28 cellular contexts compared by ENCODE assay signal in genomic region chr21:14075346-14076142, GRCh38.
DNase-seq lines count a peak whose midpoint lies in the region; ATAC-seq, FAIRE-seq and TF ChIP-seq lines count a peak whose summit lies in the region.
"Had no signal": no experiment of that assay in that cellular context is flagged by ENCODE, and none has a peak within 500 bp of the region (broad histone marks: within the 10 kb centered on the region; RNA-seq: fewer than 3 reads in every experiment).

No MANE protein-coding gene starts in this region.

- H3K9me1 ChIP-seq in endothelial cell of umbilical vein (replicated peaks; ENCODE audit: control insufficient read depth, extremely low read depth, insufficient read depth, low read length), result no peaks in the 10 kb centered on the region

- CTCF ChIA-PET in activated CD8-positive, alpha-beta memory T cell treated with anti-CD3 and anti-CD28 coated beads, Interleukin-2, amount 10 ng/mL, durations not matched to agents 7 days and 5 days (lab: Charles Lee), result no interaction called here
- CTCF ChIA-PET in endothelial cell of umbilical vein (lab: Charles Lee), result no interaction called here

- H4K20me1 ChIP-seq in astrocyte (ENCODE audit: insufficient read depth, low read length) (no peaks in the 10 kb centered on the region), endothelial cell of umbilical vein (replicated peaks; ENCODE audit: control insufficient read depth, extremely low read depth, insufficient read depth, low read length) (no peaks in the 10 kb centered on the region)

- no peaks in the 10 kb centered on the region for H3K79me2 ChIP-seq in astrocyte (ENCODE audit: insufficient read depth, low read length)
- H3K79me2 ChIP-seq in endothelial cell of umbilical vein (ENCODE audit: control insufficient read depth, insufficient read depth, low read length), result no peaks in the 10 kb centered on the region

- H3K36me3 ChIP-seq in astrocyte (ENCODE audit: insufficient read depth, low read length), result no peaks in the 10 kb centered on the region
- no peaks in the 10 kb centered on the region for H3K36me3 ChIP-seq in endothelial cell of umbilical vein (ENCODE audit: control insufficient read depth in 2 of 2, extremely low read depth in 1 of 2, insufficient read depth in 2 of 2, low read length in 2 of 2)
- H3K36me3 ChIP-seq in sigmoid colon, result peaks cover 0 to 6% (median 3%) of the 10 kb centered on the region in 4 donors
- peaks cover 0 to 11% (median 0%) of the 10 kb centered on the region in 4 donors for H3K36me3 ChIP-seq in stomach

- H3K4me1 Mint-ChIP-seq in activated CD8-positive, alpha-beta memory T cell treated with anti-CD3 and anti-CD28 coated beads, Interleukin-2, amount 10 ng/mL, durations not matched to agents 7 days and 5 days, result peaks cover 5% of the 10 kb centered on the region
- peaks cover 7% of the 10 kb centered on the region for H3K4me1 Mint-ChIP-seq in astrocyte (ENCODE audit: low read depth, unreplicated experiment)
- H3K4me1 Mint-ChIP-seq: B cell had no signal

- no peak for TF ChIP-seq EP300 in sigmoid colon (IDR thresholded peaks at IDR 0.05)
- TF ChIP-seq EP300 in stomach (IDR thresholded peaks at IDR 0.05), result no peak

- H3K27me3 ChIP-seq in astrocyte (ENCODE audit: insufficient read depth, low read length) (no peaks in the 10 kb centered on the region), endothelial cell of umbilical vein (ENCODE audit: control insufficient read depth in 2 of 2, insufficient read depth in 2 of 2, low read length in 2 of 2) (no peaks in the 10 kb centered on the region), sigmoid colon (no peaks in the 10 kb centered on the region), stomach (no peaks in the 10 kb centered on the region)

- H3K4me3 Mint-ChIP-seq in activated CD8-positive, alpha-beta memory T cell treated with anti-CD3 and anti-CD28 coated beads, Interleukin-2, amount 10 ng/mL, durations not matched to agents 7 days and 5 days, result no peak overlapping the region
- no peak overlapping the region for H3K4me3 Mint-ChIP-seq in astrocyte (ENCODE audit: unreplicated experiment)
- H3K4me3 Mint-ChIP-seq: B cell; CD8-positive, alpha-beta T cell had no signal

- H3K4me1 ChIP-seq in astrocyte (ENCODE audit: insufficient read depth, low read length) (no peaks in the 10 kb centered on the region), endothelial cell of umbilical vein (ENCODE audit: control insufficient read depth, extremely low read depth, insufficient read depth, low read length) (no peaks in the 10 kb centered on the region), sigmoid colon (no peaks in the 10 kb centered on the region), stomach (no peaks in the 10 kb centered on the region)
- H3K4me1 ChIP-seq: Caco-2 had no signal

- POLR2A ChIA-PET in endothelial cell of umbilical vein (lab: Charles Lee), result no interaction called here

- BruUV-seq in endothelial cell of umbilical vein (replicated peaks; lab: Mats Ljungman, UMichigan), result no TSS peak

- dilution Hi-C loops in endothelial cell of umbilical vein (cut with MboI; ENCODE audit: extremely low pct_ligation_motif_present, low sequenced_read_pairs), result no loop called here

- no peak overlapping the region for H2AFZ ChIP-seq in astrocyte (ENCODE audit: low read depth, low read length)
- H2AFZ ChIP-seq in endothelial cell of umbilical vein (ENCODE audit: low read depth, low read length), result no peak overlapping the region

- H3K9ac ChIP-seq in astrocyte (ENCODE audit: low read length), result no peak overlapping the region
- no peak overlapping the region for H3K9ac ChIP-seq in endothelial cell of umbilical vein (replicated peaks; ENCODE audit: extremely low read depth, insufficient read depth, low read length)
- H3K9ac ChIP-seq: KMS-11 had no signal

- TF ChIP-seq POLR2A in endothelial cell of umbilical vein (IDR thresholded peaks at IDR 0.05; ENCODE audit: low read depth, low read length) (no peak), sigmoid colon (IDR thresholded peaks at IDR 0.05) (no peak), stomach (IDR thresholded peaks at IDR 0.05) (no peak)

- H3K27me3 Mint-ChIP-seq in activated CD8-positive, alpha-beta memory T cell treated with anti-CD3 and anti-CD28 coated beads, Interleukin-2, amount 10 ng/mL, durations not matched to agents 7 days and 5 days, result no peaks in the 10 kb centered on the region
- peaks cover 3% of the 10 kb centered on the region for H3K27me3 Mint-ChIP-seq in astrocyte (ENCODE audit: low read depth, unreplicated experiment)
- H3K27me3 Mint-ChIP-seq: B cell had no signal

- intact Hi-C loops in endothelial cell of umbilical vein (cut with micrococcal nuclease), result no loop called here
- intact Hi-C loops in sigmoid colon (cut with DNase I), result no loop called here
- intact Hi-C loops in stomach (cut with DNase I; ENCODE audit: low total_unique reads), result no loop called here

- no peak overlapping the region for H3K27ac ChIP-seq in astrocyte (ENCODE audit: low read depth, low read length)
- H3K27ac ChIP-seq in endothelial cell of umbilical vein (ENCODE audit: insufficient read depth, low read depth, low read length), result no peak overlapping the region
- no peak overlapping the region for H3K27ac ChIP-seq in sigmoid colon
- H3K27ac ChIP-seq in stomach, result no peak overlapping the region
- H3K27ac ChIP-seq: 22Rv1, C4-2B, KMS-11, RWPE1 had no signal

- H3K27ac Mint-ChIP-seq in activated CD8-positive, alpha-beta memory T cell treated with anti-CD3 and anti-CD28 coated beads, Interleukin-2, amount 10 ng/mL, durations not matched to agents 7 days and 5 days, result no peak overlapping the region
- no peak overlapping the region for H3K27ac Mint-ChIP-seq in astrocyte (ENCODE audit: unreplicated experiment)
- H3K27ac Mint-ChIP-seq: B cell; CD8-positive, alpha-beta T cell had no signal

- H3K9me3 ChIP-seq in astrocyte (ENCODE audit: insufficient read depth, low read depth, low read length) (no peaks in the 10 kb centered on the region), endothelial cell of umbilical vein (replicated peaks; ENCODE audit: control insufficient read depth, insufficient read depth, low read length) (peaks cover 3% of the 10 kb centered on the region), sigmoid colon (no peaks in the 10 kb centered on the region), stomach (peaks cover 0 to 89% (median 19%) of the 10 kb centered on the region in 4 donors)
- H3K9me3 ChIP-seq: Caco-2 had no signal

- H3K36me3 Mint-ChIP-seq in activated CD8-positive, alpha-beta memory T cell treated with anti-CD3 and anti-CD28 coated beads, Interleukin-2, amount 10 ng/mL, durations not matched to agents 7 days and 5 days, result peaks cover 6% of the 10 kb centered on the region
- no peaks in the 10 kb centered on the region for H3K36me3 Mint-ChIP-seq in astrocyte (ENCODE audit: low read depth, unreplicated experiment)
- H3K36me3 Mint-ChIP-seq: CD8-positive, alpha-beta T cell had no signal

- H3K4me3 ChIP-seq in astrocyte (ENCODE audit: insufficient read depth, low read depth, low read length), result no peak overlapping the region
- H3K4me3 ChIP-seq in endothelial cell of umbilical vein (replicated peaks in 1 of 3; ENCODE audit: insufficient read depth in 1 of 3, low read depth in 1 of 3, low read length in 3 of 3), result no peak overlapping the region
- H3K4me3 ChIP-seq in sigmoid colon, result no peak overlapping the region
- H3K4me3 ChIP-seq in stomach, result no peak overlapping the region

- H3K4me2 ChIP-seq in astrocyte (ENCODE audit: low read length), result no peak overlapping the region
- H3K4me2 ChIP-seq in endothelial cell of umbilical vein (ENCODE audit: insufficient read depth, low read length), result no peak overlapping the region
- H3K4me2 ChIP-seq: KMS-11 had no signal

- peak; percentile 41 for DNase-seq in activated CD8-positive, alpha-beta memory T cell treated with anti-CD3 and anti-CD28 coated beads for 24 hours
- DNase-seq in activated CD8-positive, alpha-beta memory T cell treated with anti-CD3 and anti-CD28 coated beads, Interleukin-2, amount 10 ng/mL, durations not matched to agents 7 days and 5 days, result no peak
- DNase-seq in astrocyte (ENCODE audit: low read depth) (no peak), endothelial cell of umbilical vein (ENCODE audit: low read depth, low spot score) (no peak), sigmoid colon (peak; percentile 55), NCI-H1105 (lab: John Stamatoyannopoulos, UW) (no peak), stomach (no peak)
- no peak for DNase-seq in NK-92 treated with Interleukin-12 subunit alpha and Interleukin-12 subunit beta, amount 100 ng/mL, for 24 hours (lab: John Stamatoyannopoulos, UW)
- DNase-seq: Caco-2; CD8-positive, alpha-beta T cell; DMS79; GDM1; GOT3; IMR-90; NCI-H1092; NCI-H1436 treated with DMSO at 0.1 percent for 48 hours; NCI-H187 treated with DMSO at 0.1 percent for 48 hours; NCI-H2171 treated with DMSO at 0.1 percent for 48 hours; NCI-H446; NCI-H524 treated with DMSO at 0.1 percent for 48 hours; NCI-H774; SHP77 had no signal

- FAIRE-seq in astrocyte (lab: Jason Lieb, UNC), result peak; percentile 99
- peak; percentile 99 for FAIRE-seq in endothelial cell of umbilical vein (lab: Jason Lieb, UNC)

- TF ChIP-seq CTCF in astrocyte (IDR thresholded peaks at IDR 0.05; ENCODE audit: insufficient read depth, low read depth, low read length) (no peak), endothelial cell of umbilical vein (IDR thresholded peaks at IDR 0.05; ENCODE audit: extremely low read depth in 1 of 2, insufficient read depth in 1 of 2, low read depth in 1 of 2, low read length in 2 of 2) (no peak), sigmoid colon (IDR thresholded peaks at IDR 0.05) (no peak), stomach (IDR thresholded peaks at IDR 0.05) (no peak)

- WGBS in sigmoid colon, 2 donors, result 94 to 97% methylated on average over 32 of the region's 32 CpGs
- 94 to 98% (median 97%) methylated on average over 31 to 32 of the region's 32 CpGs for WGBS in stomach, 5 donors

- ATAC-seq in activated CD8-positive, alpha-beta memory T cell treated with anti-CD3 and anti-CD28 coated beads, Interleukin-2, amount 10 ng/mL, durations not matched to agents 7 days and 5 days, result no peak
- ATAC-seq: CD8-positive, alpha-beta T cell; HCT116 had no signal

- peaks cover 18% of the 10 kb centered on the region for H3K9me3 Mint-ChIP-seq in activated CD8-positive, alpha-beta memory T cell treated with anti-CD3 and anti-CD28 coated beads, Interleukin-2, amount 10 ng/mL, durations not matched to agents 7 days and 5 days (ENCODE audit: low read depth)
- no peaks in the 10 kb centered on the region for H3K9me3 Mint-ChIP-seq in astrocyte (ENCODE audit: unreplicated experiment)

TF ChIP-seq in endothelial cell of umbilical vein, 7 proteins besides CTCF, POLR2A, EP300 and RAD21 (continues in another document):
- TF ChIP-seq FOS (IDR thresholded peaks at IDR 0.05; ENCODE audit: borderline replicate concordance, insufficient read depth, low read length) (no peak), JUN (IDR thresholded peaks at IDR 0.05; ENCODE audit: borderline replicate concordance, insufficient read depth, insufficient read length, low read depth) (no peak), EZH2 (IDR thresholded peaks at IDR 0.05; ENCODE audit: borderline replicate concordance, low read depth, low read length, severe bottlenecking) (no peak), GATA2 (IDR thresholded peaks at IDR 0.05; ENCODE audit: insufficient read depth, insufficient read length, low read depth, low read length) (no peak)
- TF ChIP-seq, protein P1, sequence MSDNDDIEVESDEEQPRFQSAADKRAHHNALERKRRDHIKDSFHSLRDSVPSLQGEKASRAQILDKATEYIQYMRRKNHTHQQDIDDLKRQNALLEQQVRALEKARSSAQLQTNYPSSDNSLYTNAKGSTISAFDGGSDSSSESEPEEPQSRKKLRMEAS (IDR thresholded peaks at IDR 0.05; ENCODE audit: insufficient read depth, insufficient read length), result no peak

Comparison
In these comparisons a context has a peak if more than half of its experiments do, and no peak if none do; other contexts are left out.
1. DNase-seq: peak in activated CD8-positive, alpha-beta memory T cell treated with anti-CD3 and anti-CD28 coated beads for 24 hours (single experiment) and sigmoid colon (single experiment); none in activated CD8-positive, alpha-beta memory T cell treated with anti-CD3 and anti-CD28 coated beads, Interleukin-2, amount 10 ng/mL, durations not matched to agents 7 days and 5 days (single experiment), astrocyte (single experiment), endothelial cell of umbilical vein (single experiment), NK-92 treated with Interleukin-12 subunit alpha and Interleukin-12 subunit beta, amount 100 ng/mL, for 24 hours (single experiment), NCI-H1105 (single experiment) and stomach (single experiment).